Comparison of ENCODE assay signal across 1 cellular context in the genomic region with DNA sequence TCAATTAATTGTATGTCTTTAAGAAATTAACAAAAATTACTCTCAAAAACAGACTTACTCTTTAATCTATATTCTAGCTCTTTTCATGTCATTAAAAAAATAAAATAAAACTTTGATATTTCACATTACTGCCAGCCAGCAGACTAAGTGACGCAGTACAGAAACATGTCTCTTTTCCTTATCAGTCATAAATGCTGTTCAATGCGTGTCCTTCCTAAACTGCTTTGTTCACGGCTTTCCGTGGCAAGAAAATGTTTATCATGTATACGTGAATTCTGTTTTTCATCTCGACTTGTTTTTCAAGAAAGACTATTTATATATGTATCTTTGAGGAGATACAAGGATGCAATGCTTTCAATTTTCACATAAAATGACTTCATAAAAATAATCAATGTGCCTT.
TF ChIP-seq lines count a peak whose summit lies in the region.

No MANE protein-coding gene starts in this region.

TF ChIP-seq in endothelial cell of umbilical vein, 7 proteins besides CTCF, POLR2A, EP300 and RAD21 (continued from another document):
- TF ChIP-seq POLR2AphosphoS5 (IDR thresholded peaks at IDR 0.05; ENCODE audit: insufficient read depth, low read depth, low read length), result no peak
- TF ChIP-seq FOS (IDR thresholded peaks at IDR 0.05; ENCODE audit: borderline replicate concordance, insufficient read depth, low read length), result no peak
- no peak for TF ChIP-seq GATA2 (IDR thresholded peaks at IDR 0.05; ENCODE audit: insufficient read depth, insufficient read length, low read depth, low read length)
- TF ChIP-seq, protein P1, sequence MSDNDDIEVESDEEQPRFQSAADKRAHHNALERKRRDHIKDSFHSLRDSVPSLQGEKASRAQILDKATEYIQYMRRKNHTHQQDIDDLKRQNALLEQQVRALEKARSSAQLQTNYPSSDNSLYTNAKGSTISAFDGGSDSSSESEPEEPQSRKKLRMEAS (IDR thresholded peaks at IDR 0.05; ENCODE audit: insufficient read depth, insufficient read length), result no peak
